Comparison of ENCODE assay signal across 1 cellular context in the genomic region with DNA sequence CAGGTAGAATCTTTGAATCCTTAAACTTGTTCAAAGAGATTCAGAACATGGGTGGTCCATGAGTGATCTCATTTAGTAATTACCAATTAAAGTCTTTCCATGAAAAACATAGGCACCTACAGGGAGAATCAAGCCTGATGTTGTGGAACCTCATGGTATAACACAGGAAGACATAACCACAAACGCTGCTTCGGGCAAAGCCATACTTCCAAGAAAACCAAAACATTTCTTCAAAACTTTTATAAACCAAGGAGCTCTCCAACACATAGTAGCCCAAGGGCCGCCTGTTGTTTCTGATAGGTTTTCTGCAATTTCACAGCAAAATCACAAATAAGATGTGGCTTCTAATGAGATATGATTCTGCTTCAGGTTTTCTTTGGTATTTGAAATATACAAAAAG.
TF ChIP-seq lines count a peak whose summit lies in the region.

No MANE protein-coding gene starts in this region.

TF ChIP-seq in HepG2, 621 proteins besides CTCF, POLR2A, EP300 and RAD21:
- TF ChIP-seq ZNF773 (CRISPR knock-in tag; IDR thresholded peaks at IDR 0.05; ENCODE audit: borderline replicate concordance): no peak
- TF ChIP-seq, protein P1, sequence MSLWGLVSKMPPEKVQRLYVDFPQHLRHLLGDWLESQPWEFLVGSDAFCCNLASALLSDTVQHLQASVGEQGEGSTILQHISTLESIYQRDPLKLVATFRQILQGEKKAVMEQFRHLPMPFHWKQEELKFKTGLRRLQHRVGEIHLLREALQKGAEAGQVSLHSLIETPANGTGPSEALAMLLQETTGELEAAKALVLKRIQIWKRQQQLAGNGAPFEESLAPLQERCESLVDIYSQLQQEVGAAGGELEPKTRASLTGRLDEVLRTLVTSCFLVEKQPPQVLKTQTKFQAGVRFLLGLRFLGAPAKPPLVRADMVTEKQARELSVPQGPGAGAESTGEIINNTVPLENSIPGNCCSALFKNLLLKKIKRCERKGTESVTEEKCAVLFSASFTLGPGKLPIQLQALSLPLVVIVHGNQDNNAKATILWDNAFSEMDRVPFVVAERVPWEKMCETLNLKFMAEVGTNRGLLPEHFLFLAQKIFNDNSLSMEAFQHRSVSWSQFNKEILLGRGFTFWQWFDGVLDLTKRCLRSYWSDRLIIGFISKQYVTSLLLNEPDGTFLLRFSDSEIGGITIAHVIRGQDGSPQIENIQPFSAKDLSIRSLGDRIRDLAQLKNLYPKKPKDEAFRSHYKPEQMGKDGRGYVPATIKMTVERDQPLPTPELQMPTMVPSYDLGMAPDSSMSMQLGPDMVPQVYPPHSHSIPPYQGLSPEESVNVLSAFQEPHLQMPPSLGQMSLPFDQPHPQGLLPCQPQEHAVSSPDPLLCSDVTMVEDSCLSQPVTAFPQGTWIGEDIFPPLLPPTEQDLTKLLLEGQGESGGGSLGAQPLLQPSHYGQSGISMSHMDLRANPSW (CRISPR knock-in tag; IDR thresholded peaks at IDR 0.05; ENCODE audit: borderline replicate concordance): 0 out of 2 replicates have a peak, but pooled peaks have one; percentile 22
- no peak for TF ChIP-seq FOXP1 (IDR thresholded peaks at IDR 0.05)
- no peak for TF ChIP-seq FOXP1 (CRISPR knock-in tag; IDR thresholded peaks at IDR 0.05)
- TF ChIP-seq ZNF839 (CRISPR knock-in tag; IDR thresholded peaks at IDR 0.05; ENCODE audit: borderline replicate concordance): no peak
- no peak for TF ChIP-seq FIP1L1 (IDR thresholded peaks at IDR 0.05; ENCODE audit: borderline replicate concordance, insufficient read depth, low read depth, low read length)
- no peak for TF ChIP-seq ZNF430 (CRISPR knock-in tag; IDR thresholded peaks at IDR 0.05)
- TF ChIP-seq SAP130 (CRISPR knock-in tag; IDR thresholded peaks at IDR 0.05; ENCODE audit: low read depth): no peak
- 0 out of 2 replicates have a peak, but pooled peaks have one; percentile 4 for TF ChIP-seq ZNF614 (CRISPR knock-in tag; IDR thresholded peaks at IDR 0.05; ENCODE audit: borderline replicate concordance)
TF ChIP-seq in HepG2: peak in this region for 2.
